In genomic region chr1:156657971-156658319, GRCh38 we compare ENCODE assay signal across 8 cellular contexts.
A peak's percentile ranks its signal among the peaks of the same experiment; 100 is the strongest.
DNase-seq lines count a peak whose midpoint lies in the region; ATAC-seq lines count a peak whose summit lies in the region.
"Had no signal": no experiment of that assay in that cellular context is flagged by ENCODE, and none has a peak within 500 bp of the region (broad histone marks: within the 10 kb centered on the region; RNA-seq: fewer than 3 reads in every experiment).

No MANE protein-coding gene starts in this region.

- peaks cover 21% of the 10 kb centered on the region for H3K4me1 ChIP-seq in iPS-15b (ENCODE audit: control insufficient read depth, insufficient read depth, low read length)
- peaks cover 25% of the 10 kb centered on the region for H3K4me1 ChIP-seq in HAP-1

- in situ Hi-C loops in HAP-1 (cut with MboI; ENCODE audit: low sequenced_read_pairs): no loop called here

- no peak overlapping the region for H3K9ac ChIP-seq in iPS-15b (ENCODE audit: low read depth, low read length)

- H3K4me3 ChIP-seq in iPS-15b (ENCODE audit: low read depth, low read length): peak overlapping the region; percentile 69
- H3K4me3 ChIP-seq in HAP-1: no peak overlapping the region
- H3K4me3 ChIP-seq: MG63 had no signal

- DNase-seq in CD1c-positive myeloid dendritic cell (ENCODE audit: extremely low spot score) (peak; percentile 24), OCI-M1 (lab: John Stamatoyannopoulos, UW) (peak; percentile 26), HAP-1 (ENCODE audit: low spot score in 2 of 2) (no peak), NCI-H1930 (lab: John Stamatoyannopoulos, UW) (no peak)

- H3K27me3 ChIP-seq in iPS-15b (ENCODE audit: control insufficient read depth, insufficient read depth, low read length) (peaks cover 61% of the 10 kb centered on the region), HAP-1 (ENCODE audit: low read depth) (no peaks in the 10 kb centered on the region)
- H3K27me3 ChIP-seq: thyroid gland had no signal

- no peaks in the 10 kb centered on the region for H3K9me3 ChIP-seq in iPS-15b (ENCODE audit: control insufficient read depth, insufficient read depth, low read length)
- no peaks in the 10 kb centered on the region for H3K9me3 ChIP-seq in HAP-1
- H3K9me3 ChIP-seq: MG63, thyroid gland had no signal

- no peak for ATAC-seq in GM21515 (IDR thresholded peaks at IDR 0.05; ENCODE audit: unreplicated experiment)

- H3K36me3 ChIP-seq in iPS-15b (ENCODE audit: control insufficient read depth, insufficient read depth, low read length): no peaks in the 10 kb centered on the region
- no peaks in the 10 kb centered on the region; the same call in 1 of the 2 replicates for H3K36me3 ChIP-seq in HAP-1 (replicated peaks)
- H3K36me3 ChIP-seq: MG63, thyroid gland had no signal

Comparison
In these comparisons a context has a peak if more than half of its experiments do, and no peak if none do; other contexts are left out.
1. DNase-seq: peak in CD1c-positive myeloid dendritic cell (single experiment) and OCI-M1 (single experiment); none in HAP-1 (0 of 2) and NCI-H1930 (0 of 2).